Comparison of ENCODE assay signal across 8 cellular contexts in the genomic region with DNA sequence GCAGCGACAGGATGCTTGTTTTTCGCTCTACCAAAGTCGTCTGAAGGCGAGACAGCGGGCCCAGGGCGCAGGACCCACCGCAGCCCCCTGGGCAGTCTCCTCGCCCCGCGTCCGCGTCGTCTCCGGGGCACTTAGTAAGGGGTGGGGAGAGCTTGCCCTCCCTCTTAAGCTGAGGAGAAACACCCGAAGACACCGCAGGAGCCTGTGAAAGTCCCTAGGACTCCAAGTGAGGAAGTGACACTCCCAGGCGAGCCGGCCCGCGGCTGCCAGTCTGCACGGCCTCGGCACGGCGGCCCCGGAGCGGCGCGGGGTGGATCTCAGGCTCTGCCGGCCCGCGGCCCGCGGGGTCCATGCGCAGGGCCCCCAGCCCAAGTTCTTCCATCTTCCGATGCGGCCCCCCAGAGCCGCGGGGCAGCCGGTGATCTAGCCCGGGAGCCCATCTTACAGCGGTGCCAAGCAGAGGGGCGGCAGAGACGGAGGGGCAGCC. TPM values are rescaled to one million over a fixed set of nuclear protein-coding genes. Genes with fewer than 3 reads are reported as not detected.
DNase-seq lines count a peak whose midpoint lies in the region; ATAC-seq and TF ChIP-seq lines count a peak whose summit lies in the region.

No MANE protein-coding gene starts in this region.

- peak overlapping the region; percentile 70 to 87 for H3K4me3 ChIP-seq in Panc1 (ENCODE audit: low read depth in 2 of 2, low read length in 2 of 2)
- H3K4me3 ChIP-seq in heart right ventricle = peak overlapping the region; percentile 63 to 97 (median 87)
- H3K4me3 ChIP-seq in sigmoid colon = peak overlapping the region; percentile 82 to 92 (median 87)

- CTCF ChIA-PET in Panc1 (lab: Charles Lee) = interaction anchor here (1.4 kb wide), 1 partner anchor 53 kb away, joined by 3 read pairs; the partner anchor contains the start of gene B4GALT4

- in situ Hi-C loops in Panc1 (cut with HindIII; ENCODE audit: low pct_unique_long_range_greater_than_20kb, low sequenced_read_pairs) = no loop called here

- peaks cover 21% of the 10 kb centered on the region for H3K4me1 ChIP-seq in Panc1 (ENCODE audit: control insufficient read depth, insufficient read depth, low read length)
- peaks cover 18 to 57% (median 50%) of the 10 kb centered on the region in 9 donors for H3K4me1 ChIP-seq in heart right ventricle
- peaks cover 0 to 32% (median 26%) of the 10 kb centered on the region in 4 donors for H3K4me1 ChIP-seq in sigmoid colon

- TF ChIP-seq POLR2A in GM18526 (IDR thresholded peaks at IDR 0.05; ENCODE audit: extremely low read depth, insufficient read length) = peak; percentile 65
- TF ChIP-seq POLR2A in sigmoid colon (IDR thresholded peaks at IDR 0.05) = peak in 1 of 2 donors; percentile 15

- no peak for TF ChIP-seq EP300 in sigmoid colon (IDR thresholded peaks at IDR 0.05)

- H3K27me3 ChIP-seq in Panc1 (ENCODE audit: control insufficient read depth, insufficient read depth, low read length) = no peaks in the 10 kb centered on the region
- no peaks in the 10 kb centered on the region for H3K27me3 ChIP-seq in heart right ventricle
- no peaks in the 10 kb centered on the region for H3K27me3 ChIP-seq in sigmoid colon

- DNase-seq in A172 (ENCODE audit: low spot score) (peak; percentile 35), Panc1 (ENCODE audit: low read depth, low spot score) (no peak), heart right ventricle (peak; percentile 42 to 67), sigmoid colon (peak; percentile 74), COLO829 (ENCODE audit: low spot score) (no peak)
- peak; percentile 54 for DNase-seq in activated gamma-delta T cell treated with anti-CD3 and anti-CD28 coated beads, Interleukin-2, amount 50 U/mL, for 16 hours (ENCODE audit: low read depth)

- 1% methylated on average over 43 of the region's 43 CpGs for WGBS in heart right ventricle, 2 donors
- WGBS in sigmoid colon, 2 donors = 0 to 1% methylated on average over 43 of the region's 43 CpGs

- intact Hi-C loops in Panc1 (cut with micrococcal nuclease; ENCODE audit: unreplicated experiment) (no loop called here), heart right ventricle (cut with DNase I) (loop anchor here in 4 of 10 donors (1.0 to 10.0 kb wide), 6 partner anchors 15 to 60 kb away; partner anchors contain the start of gene B4GALT4 (in 1 of the 4)), sigmoid colon (cut with DNase I) (loop anchor here (2.0 kb wide), 1 partner anchor 28 kb away; no protein-coding TSS in a partner anchor)

- POLR2A ChIA-PET in Panc1 (lab: Charles Lee) = interaction anchor here (1.0 kb wide), 1 partner anchor 9 kb away, joined by 5 read pairs; no protein-coding TSS in a partner anchor

- ATAC-seq in HG03025 (IDR thresholded peaks at IDR 0.05; ENCODE audit: low FRiP score, unreplicated experiment) (peak; percentile 66), Panc1 (peak; percentile 87), heart right ventricle (peak; percentile 65 to 76 (median 70))

- no TSS peak for BruUV-seq in Panc1 (replicated peaks; lab: Mats Ljungman, UMichigan)

- H3K9me3 ChIP-seq in Panc1 (ENCODE audit: control insufficient read depth, insufficient read depth, low read depth, low read length) = no peaks in the 10 kb centered on the region
- H3K9me3 ChIP-seq in heart right ventricle = no peaks in the 10 kb centered on the region
- H3K9me3 ChIP-seq in sigmoid colon = no peaks in the 10 kb centered on the region

- H3K36me3 ChIP-seq in Panc1 (ENCODE audit: control insufficient read depth, insufficient read depth, low read length) = no peaks in the 10 kb centered on the region
- H3K36me3 ChIP-seq in heart right ventricle = peaks cover 0 to 15% (median 0%) of the 10 kb centered on the region in 9 donors
- H3K36me3 ChIP-seq in sigmoid colon = peaks cover 0 to 3% (median 0%) of the 10 kb centered on the region in 4 donors

- TF ChIP-seq CTCF in Panc1 (IDR thresholded peaks at IDR 0.05) (no peak), heart right ventricle (IDR thresholded peaks at IDR 0.05) (no peak), sigmoid colon (IDR thresholded peaks at IDR 0.05) (no peak)

- peak overlapping the region; percentile 77 for H3K27ac ChIP-seq in Panc1 (ENCODE audit: low read length)
- peak overlapping the region; percentile 96 to 100 (median 99) for H3K27ac ChIP-seq in heart right ventricle
- H3K27ac ChIP-seq in sigmoid colon = peak overlapping the region; percentile 91 to 95 (median 92)

RNA-seq across cellular contexts. Expression of gene ARHGAP31, which starts 0.3 kb away (rescaled TPM):
- total RNA-seq in A172 (2014; rRNA removed; shearing (Covaris generic)) = 3.1 and 4.7 TPM in 2 replicates
- 7.6 TPM for total RNA-seq in Panc1 (2021; ENCODE audit: unreplicated experiment)
- 2.8 TPM for polyA plus RNA-seq in Panc1 (2012; ENCODE audit: insufficient read length)
- total RNA-seq in heart right ventricle = 10 to 100 TPM; 30.4 to 71.1 (median 37.2) TPM
- polyA plus RNA-seq in heart right ventricle = 10 to 100 TPM; 10.6 to 11.9 TPM
- total RNA-seq in sigmoid colon = 10 to 100 TPM; 11.0 to 18.0 (median 12.0) TPM
- 1 to 10 TPM; 3.5 to 5.4 (median 5.2) TPM for polyA plus RNA-seq in sigmoid colon

RNA-seq across cellular contexts. Expression of gene B4GALT4, which starts 53.8 kb away (rescaled TPM):
- 25.8 and 27.0 TPM in 2 replicates for total RNA-seq in A172 (2014; rRNA removed; shearing (Covaris generic))
- total RNA-seq in Panc1 (2021; ENCODE audit: unreplicated experiment) = 27.4 TPM
- 27.0 TPM for polyA plus RNA-seq in Panc1 (2012; ENCODE audit: insufficient read length)
- total RNA-seq in heart right ventricle = 10 to 100 TPM in 8 of 10 donors, 1 to 10 TPM in 2; 9.0 to 14.6 (median 11.6) TPM
- polyA plus RNA-seq in heart right ventricle = 10 to 100 TPM in 1 of 2 donors, 1 to 10 TPM in 1; 9.5 to 23.2 TPM
- 10 to 100 TPM; 12.1 to 15.8 (median 14.0) TPM for total RNA-seq in sigmoid colon
- polyA plus RNA-seq in sigmoid colon = 10 to 100 TPM; 31.5 to 45.6 (median 35.1) TPM

Comparison
In these comparisons a context has a peak if more than half of its experiments do, and no peak if none do; other contexts are left out.
1. DNase-seq: peak in A172 (single experiment), activated gamma-delta T cell treated with anti-CD3 and anti-CD28 coated beads, Interleukin-2, amount 50 U/mL, for 16 hours (single experiment), heart right ventricle (2 of 2) and sigmoid colon (single experiment); none in Panc1 (single experiment) and COLO829 (single experiment).
2. Peak in every context shown above with its lines, with median percentiles within 50 percentile points of each other: ATAC-seq, H3K27ac ChIP-seq and H3K4me3 ChIP-seq.